In the genomic region with DNA sequence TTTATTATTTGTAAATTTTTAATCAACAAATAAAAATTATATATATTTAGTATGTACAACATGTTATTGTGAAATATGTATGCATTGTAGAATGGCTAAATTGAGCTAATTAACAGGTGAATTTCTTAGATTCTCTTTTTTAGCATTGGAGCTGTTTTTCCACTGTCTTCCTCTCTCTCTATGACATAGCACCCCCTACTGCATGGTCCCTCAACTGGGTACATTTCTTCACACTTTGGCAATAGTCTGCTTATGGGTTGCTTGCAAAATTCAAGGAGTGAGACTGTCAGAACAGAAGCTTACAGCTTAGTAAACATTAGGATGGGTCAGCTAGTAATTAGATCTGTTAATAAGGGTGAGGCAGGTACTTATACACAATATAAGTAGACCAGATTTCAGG, we compare ENCODE assay signal across 9 cellular contexts.
DNase-seq lines count a peak whose midpoint lies in the region; ATAC-seq and TF ChIP-seq lines count a peak whose summit lies in the region.
"Had no signal": no experiment of that assay in that cellular context is flagged by ENCODE, and none has a peak within 500 bp of the region (broad histone marks: within the 10 kb centered on the region; RNA-seq: fewer than 3 reads in every experiment).

No MANE protein-coding gene starts in this region.

- H3K27ac Mint-ChIP-seq in HFFc6: no peak overlapping the region
- no peak overlapping the region for H3K27ac Mint-ChIP-seq in activated CD4-positive, alpha-beta T cell treated with anti-CD3 and anti-CD28 coated beads for 36 hours

- H3K9me3 Mint-ChIP-seq in HFFc6: peaks cover 27% of the 10 kb centered on the region
- H3K9me3 Mint-ChIP-seq in activated CD4-positive, alpha-beta T cell treated with anti-CD3 and anti-CD28 coated beads for 36 hours (ENCODE audit: low read depth): peaks cover 6% of the 10 kb centered on the region

- intact Hi-C loops in activated CD4-positive, alpha-beta T cell treated with anti-CD3 and anti-CD28 coated beads for 36 hours (cut with DNase I, micrococcal nuclease): no loop called here
- intact Hi-C loops in body of pancreas (cut with DNase I): no loop called here

- no peak for ATAC-seq in activated CD4-positive, alpha-beta T cell treated with anti-CD3 and anti-CD28 coated beads for 36 hours
- no peak for ATAC-seq in HG03175 (IDR thresholded peaks at IDR 0.05; ENCODE audit: unreplicated experiment)
- no peak for ATAC-seq in body of pancreas

- no peaks in the 10 kb centered on the region for H3K4me1 Mint-ChIP-seq in HFFc6 (ENCODE audit: low read depth)
- no peaks in the 10 kb centered on the region for H3K4me1 Mint-ChIP-seq in activated CD4-positive, alpha-beta T cell treated with anti-CD3 and anti-CD28 coated beads for 36 hours

- no peaks in the 10 kb centered on the region for H3K27me3 ChIP-seq in body of pancreas
- H3K27me3 ChIP-seq: thyroid gland had no signal

- CTCF ChIA-PET in activated CD4-positive, alpha-beta T cell treated with anti-CD3 and anti-CD28 coated beads for 36 hours (lab: Charles Lee): no interaction called here

- no peak overlapping the region for H3K27ac ChIP-seq in body of pancreas
- H3K27ac ChIP-seq: thyroid gland had no signal

- DNase-seq in ACHN: peak; percentile 64
- DNase-seq in HFFc6: peak; percentile 1
- peak; percentile 31 for DNase-seq in SHP77 treated with DMSO at 0.1 percent for 48 hours (lab: John Stamatoyannopoulos, UW)
- DNase-seq in glomerular endothelial cell (ENCODE audit: extremely low read depth, low read depth, low spot score): peak; percentile 33
- DNase-seq in activated CD4-positive, alpha-beta T cell treated with anti-CD3 and anti-CD28 coated beads for 36 hours: no peak
- no peak for DNase-seq in body of pancreas
- no peak for DNase-seq in UCSD-AML1 (lab: John Stamatoyannopoulos, UW; ENCODE audit: unreplicated experiment)
- DNase-seq: thyroid gland had no signal

- peak; percentile 45; the same call in 1 of the 2 replicates for TF ChIP-seq CTCF in HFFc6 (IDR thresholded peaks at IDR 0.05)
- no peak for TF ChIP-seq CTCF in body of pancreas (IDR thresholded peaks at IDR 0.05)

- POLR2A ChIA-PET in activated CD4-positive, alpha-beta T cell treated with anti-CD3 and anti-CD28 coated beads for 36 hours (lab: Charles Lee): no interaction called here

- in situ Hi-C loops in ACHN (cut with HindIII; ENCODE audit: low pct_ligation_motif_present, low pct_unique_long_range_greater_than_20kb, low sequenced_read_pairs): no loop called here

- peaks cover 2% of the 10 kb centered on the region for H3K27me3 Mint-ChIP-seq in HFFc6 (ENCODE audit: insufficient read depth)
- H3K27me3 Mint-ChIP-seq in activated CD4-positive, alpha-beta T cell treated with anti-CD3 and anti-CD28 coated beads for 36 hours: no peaks in the 10 kb centered on the region

- TF ChIP-seq POLR2A in body of pancreas (IDR thresholded peaks at IDR 0.05): no peak

- H3K9me3 ChIP-seq in body of pancreas: no peaks in the 10 kb centered on the region
- H3K9me3 ChIP-seq: thyroid gland had no signal

- no peaks in the 10 kb centered on the region for H3K4me1 ChIP-seq in body of pancreas
- H3K4me1 ChIP-seq: thyroid gland had no signal

- no peak overlapping the region for H3K4me3 Mint-ChIP-seq in HFFc6
- no peak overlapping the region for H3K4me3 Mint-ChIP-seq in activated CD4-positive, alpha-beta T cell treated with anti-CD3 and anti-CD28 coated beads for 36 hours

- no peak overlapping the region for H3K4me3 ChIP-seq in body of pancreas
- H3K4me3 ChIP-seq: thyroid gland had no signal

- H3K36me3 Mint-ChIP-seq in HFFc6 (ENCODE audit: low read depth): peaks cover 5% of the 10 kb centered on the region; the same call in 1 of the 2 replicates
- no peaks in the 10 kb centered on the region for H3K36me3 Mint-ChIP-seq in activated CD4-positive, alpha-beta T cell treated with anti-CD3 and anti-CD28 coated beads for 36 hours (ENCODE audit: low read depth)

- H3K36me3 ChIP-seq in body of pancreas (replicated peaks in 1 of 2; ENCODE audit: insufficient read depth in 1 of 2, low read depth in 2 of 2): no peaks in the 10 kb centered on the region
- H3K36me3 ChIP-seq: thyroid gland had no signal

Comparison
In these comparisons a context has a peak if more than half of its experiments do, and no peak if none do; other contexts are left out.
1. DNase-seq: peak in ACHN (single experiment), HFFc6 (single experiment), SHP77 treated with DMSO at 0.1 percent for 48 hours (single experiment) and glomerular endothelial cell (single experiment); none in activated CD4-positive, alpha-beta T cell treated with anti-CD3 and anti-CD28 coated beads for 36 hours (single experiment), body of pancreas (0 of 4) and UCSD-AML1 (single experiment).